In the genomic region with DNA sequence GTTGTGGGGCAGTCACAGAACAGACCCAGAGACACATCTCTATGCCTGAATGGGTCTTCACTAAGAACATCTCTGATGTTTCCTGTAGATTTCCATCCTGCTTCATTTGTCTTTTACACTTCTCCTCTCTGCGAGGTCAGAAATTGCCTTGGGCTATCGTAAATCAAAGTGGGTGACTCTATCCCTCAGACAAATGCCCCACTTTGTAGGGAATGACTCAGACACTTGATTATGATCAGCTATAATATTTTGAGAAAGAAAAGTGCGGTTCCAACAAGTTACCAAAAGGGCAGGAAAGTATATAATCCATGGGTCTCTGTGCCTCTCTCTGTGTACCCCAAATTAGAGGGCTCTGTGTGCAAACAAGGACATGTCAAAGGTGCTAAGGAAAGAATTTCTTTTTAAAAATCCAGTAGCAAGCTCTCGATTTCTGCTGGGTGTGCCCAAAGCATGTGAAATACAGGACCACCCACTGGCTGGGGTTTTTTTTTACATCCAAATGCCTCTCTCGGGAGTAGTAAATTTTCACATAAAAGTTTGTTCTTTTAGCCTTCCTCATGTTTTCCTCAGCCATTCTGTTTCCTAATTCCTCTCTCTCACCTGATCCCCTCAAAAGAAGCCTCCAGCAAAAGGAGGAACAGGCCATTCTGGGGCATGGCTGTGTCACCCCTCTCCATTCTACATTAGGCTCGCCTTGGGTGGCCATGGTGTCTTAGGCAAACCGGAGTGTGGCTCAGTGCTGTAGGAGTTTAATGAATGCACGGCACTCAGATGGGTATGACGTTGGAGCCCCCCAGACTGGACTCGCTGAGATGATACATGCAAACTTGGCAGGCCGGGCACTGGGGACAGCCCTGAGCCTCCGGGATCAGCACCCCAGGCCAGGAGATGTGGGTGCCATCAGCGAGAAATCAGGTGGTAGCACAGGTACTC, we compare ENCODE assay signal across 17 cellular contexts. TPM values are rescaled to one million over a fixed set of nuclear protein-coding genes. Genes with fewer than 3 reads are reported as not detected.
DNase-seq lines count a peak whose midpoint lies in the region; FAIRE-seq and TF ChIP-seq lines count a peak whose summit lies in the region.
"Had no signal": no experiment of that assay in that cellular context is flagged by ENCODE, and none has a peak within 500 bp of the region (broad histone marks: within the 10 kb centered on the region; RNA-seq: fewer than 3 reads in every experiment).

No MANE protein-coding gene starts in this region.

- H2AFZ ChIP-seq in H1 (ENCODE audit: low read length), result no peak overlapping the region

- 0 out of 7 replicates have a peak, but pooled peaks cover 0 to 2% (median 0%) of the 10 kb centered on the region in 4 experiments for H3K27me3 ChIP-seq in H1 (replicated peaks in 1 of 4; ENCODE audit: control insufficient read depth in 3 of 4, extremely low read depth in 1 of 4, insufficient read depth in 3 of 4, low read length in 3 of 4)
- no peaks in the 10 kb centered on the region for H3K27me3 ChIP-seq in stomach
- H3K27me3 ChIP-seq in mesendoderm (ENCODE audit: insufficient read depth, low read length, poor library complexity), result no peaks in the 10 kb centered on the region
- H3K27me3 ChIP-seq: ascending aorta, gastroesophageal sphincter, sigmoid colon had no signal

- no peak for FAIRE-seq in H1 (lab: Jason Lieb, UNC)
- FAIRE-seq: A204.1 had no signal

- H4K91ac ChIP-seq in H1 (replicated peaks; ENCODE audit: insufficient read length, low read length), result no peak overlapping the region

- TF ChIP-seq CTCF in H1 (IDR thresholded peaks at IDR 0.05; ENCODE audit: control extremely low read depth in 1 of 3, insufficient read depth in 1 of 3, low read depth in 1 of 3, low read length in 3 of 3), result no peak
- TF ChIP-seq CTCF in stomach (IDR thresholded peaks at IDR 0.05), result no peak

- H2BK5ac ChIP-seq in H1 (ENCODE audit: low read depth, low read length) (no peak overlapping the region), mesendoderm (ENCODE audit: low read length) (no peak overlapping the region)

- H3K23ac ChIP-seq in H1 (ENCODE audit: insufficient read length) (no peak overlapping the region), mesendoderm (ENCODE audit: low read length) (no peak overlapping the region)

- H3K79me1 ChIP-seq in H1 (ENCODE audit: low read depth, low read length), result no peaks in the 10 kb centered on the region
- no peaks in the 10 kb centered on the region for H3K79me1 ChIP-seq in mesendoderm (ENCODE audit: low read length)

- H3K27ac Mint-ChIP-seq in immature natural killer cell, result no peak overlapping the region
- H3K27ac Mint-ChIP-seq: naive thymus-derived CD4-positive, alpha-beta T cell had no signal

- H4K5ac ChIP-seq in H1 (ENCODE audit: insufficient read length, low read depth, low read length), result no peak overlapping the region
- no peak overlapping the region for H4K5ac ChIP-seq in mesendoderm (ENCODE audit: low read length)

- intact Hi-C loops in stomach (cut with DNase I; ENCODE audit: low total_unique reads), result no loop called here

- TF ChIP-seq EP300 in H1 (IDR thresholded peaks at IDR 0.05; ENCODE audit: borderline replicate concordance in 1 of 2, low read depth in 2 of 2, low read length in 2 of 2), result no peak
- TF ChIP-seq EP300 in stomach (IDR thresholded peaks at IDR 0.05), result no peak

- H4K8ac ChIP-seq in H1 (ENCODE audit: extremely low read depth, insufficient read depth, low read length) (no peak overlapping the region), mesendoderm (ENCODE audit: low read depth, low read length) (no peak overlapping the region)

- H2BK12ac ChIP-seq in H1 (ENCODE audit: low read depth, low read length), result no peak overlapping the region

- no peak for TF ChIP-seq RAD21 in H1 (IDR thresholded peaks at IDR 0.05 in 1 of 2, conservative IDR thresholded peaks at IDR 0.05 in 1 of 2; ENCODE audit: low read depth in 2 of 2, low read length in 2 of 2)

- H3K79me2 ChIP-seq in H1 (ENCODE audit: control insufficient read depth in 1 of 2, insufficient read depth in 2 of 2, low read length in 2 of 2), result no peaks in the 10 kb centered on the region
- no peaks in the 10 kb centered on the region for H3K79me2 ChIP-seq in mesendoderm (ENCODE audit: control insufficient read depth, insufficient read depth, low read length)

- H3K4me1 Mint-ChIP-seq in immature natural killer cell, result peaks cover 7 to 12% of the 10 kb centered on the region in 2 donors

- H3K4me3 Mint-ChIP-seq in immature natural killer cell, result no peak overlapping the region
- H3K4me3 Mint-ChIP-seq: naive thymus-derived CD4-positive, alpha-beta T cell had no signal

- H3K4ac ChIP-seq in H1 (replicated peaks; ENCODE audit: insufficient read length, low read depth, low read length) (no peak overlapping the region), mesendoderm (ENCODE audit: low read depth, low read length) (no peak overlapping the region)

- TF ChIP-seq POLR2A in H1 (IDR thresholded peaks at IDR 0.05; ENCODE audit: control extremely low read depth in 1 of 2, low read depth in 2 of 2, low read length in 2 of 2) (no peak), stomach (IDR thresholded peaks at IDR 0.05) (no peak)

- H3K36me3 ChIP-seq in H1 (ENCODE audit: control insufficient read depth in 2 of 4, insufficient read depth in 4 of 4, low read length in 3 of 4) (no peaks in the 10 kb centered on the region), stomach (no peaks in the 10 kb centered on the region), mesendoderm (ENCODE audit: control insufficient read depth, insufficient read depth, low read length) (no peaks in the 10 kb centered on the region)
- H3K36me3 ChIP-seq: ascending aorta, gastroesophageal sphincter, sigmoid colon had no signal

- WGBS in H1 (ENCODE audit: extremely low coverage in 1 of 2, insufficient coverage in 1 of 2, insufficient read length in 1 of 2, insufficient replicate concordance in 2 of 2, low coverage in 1 of 2, low lambda C conversion rate in 2 of 2, missing lambda C conversion rate in 1 of 2), 2 experiments, result 89% methylated on average over 13 of the region's 13 CpGs; no CpG with 5 or more reads in 1 of the 2 experiments
- WGBS in stomach, 5 donors, result 84 to 89% (median 88%) methylated on average over 11 to 13 of the region's 13 CpGs
- no CpG with 5 or more reads among the region's 13 CpGs for WGBS in mesendoderm (ENCODE audit: extremely low coverage, insufficient coverage, low lambda C conversion rate)

- no peaks in the 10 kb centered on the region for H3K36me3 Mint-ChIP-seq in immature natural killer cell
- H3K36me3 Mint-ChIP-seq: naive thymus-derived CD4-positive, alpha-beta T cell had no signal

- no peak overlapping the region for H3K27ac ChIP-seq in H1 (ENCODE audit: low read depth, low read length)
- no peak overlapping the region for H3K27ac ChIP-seq in stomach
- no peak overlapping the region for H3K27ac ChIP-seq in substantia nigra (ENCODE audit: low read depth, low read length, poor library complexity, severe bottlenecking)
- no peak overlapping the region for H3K27ac ChIP-seq in mesendoderm (ENCODE audit: low read depth, low read length)
- H3K27ac ChIP-seq: ascending aorta, dorsolateral prefrontal cortex had no signal

- no peak overlapping the region for H2BK20ac ChIP-seq in H1 (ENCODE audit: low read length)

- H2AK5ac ChIP-seq in H1 (ENCODE audit: low read depth, low read length), result no peak overlapping the region
- H2AK5ac ChIP-seq in mesendoderm (ENCODE audit: low read length), result no peak overlapping the region

- H3K9ac ChIP-seq in H1 (replicated peaks in 1 of 4; ENCODE audit: extremely low read depth in 1 of 4, low read depth in 3 of 4, low read length in 3 of 4) (no peak overlapping the region), mesendoderm (ENCODE audit: low read length) (no peak overlapping the region)

- no peak overlapping the region for H3K4me3 ChIP-seq in H1 (ENCODE audit: extremely low read depth in 1 of 4, insufficient read depth in 2 of 4, low read depth in 3 of 4, low read length in 4 of 4)
- no peak overlapping the region for H3K4me3 ChIP-seq in stomach
- no peak overlapping the region for H3K4me3 ChIP-seq in mesendoderm (ENCODE audit: low read length)
- H3K4me3 ChIP-seq: ascending aorta, dorsolateral prefrontal cortex, gastroesophageal sphincter, sigmoid colon had no signal

- H2BK120ac ChIP-seq in H1 (replicated peaks; ENCODE audit: low read depth, low read length), result no peak overlapping the region
- no peak overlapping the region for H2BK120ac ChIP-seq in mesendoderm (ENCODE audit: low read depth, low read length)

- CTCF ChIA-PET in H1 (lab: Charles Lee; ENCODE audit: partially characterized antibody), result interaction anchor here (0.7 to 1.0 kb wide), 2 partner anchors 15 to 37 kb away, joined by 3 read pairs; no protein-coding TSS in a partner anchor

- H3K9me3 Mint-ChIP-seq in immature natural killer cell, result no peaks in the 10 kb centered on the region

- H2BK15ac ChIP-seq in H1 (ENCODE audit: low read length) (peak overlapping the region; percentile 53; the same call in 1 of the 2 replicates), mesendoderm (replicated peaks; ENCODE audit: low read depth) (no peak overlapping the region)

- no peak overlapping the region for H3K56ac ChIP-seq in H1 (replicated peaks; ENCODE audit: insufficient read length, low read depth, low read length)
- H3K56ac ChIP-seq in mesendoderm (ENCODE audit: low read length), result no peak overlapping the region

- H3K9me3 ChIP-seq in H1 (ENCODE audit: insufficient read depth in 2 of 2, low read depth in 1 of 2, low read length in 1 of 2) (no peaks in the 10 kb centered on the region), stomach (no peaks in the 10 kb centered on the region)
- H3K9me3 ChIP-seq: ascending aorta, gastroesophageal sphincter, sigmoid colon had no signal

- H3K18ac ChIP-seq in H1 (ENCODE audit: extremely low read depth, low read length), result no peak overlapping the region
- H3K18ac ChIP-seq in mesendoderm (ENCODE audit: low read length), result no peak overlapping the region

- peak; percentile 1 for DNase-seq in activated CD4-positive, alpha-beta T cell treated with anti-CD3 and anti-CD28 coated beads for 48 hours
- no peak for DNase-seq in activated CD4-positive, alpha-beta T cell treated with anti-CD3 and anti-CD28 coated beads for 4 hours
- peak; percentile 76 for DNase-seq in NCI-H69 (lab: John Stamatoyannopoulos, UW)
- DNase-seq in H1 (ENCODE audit: low read depth in 1 of 2, low spot score in 2 of 2), result peak in 1 of 2 experiments; percentile 42
- peak; percentile 16 for DNase-seq in stomach
- DNase-seq in substantia nigra (lab: John Stamatoyannopoulos, UW), result no peak
- DNase-seq in mesendoderm, result no peak
- DNase-seq in immature natural killer cell, result no peak
- DNase-seq: naive thymus-derived CD4-positive, alpha-beta T cell; NCI-H526; SIG-M5 had no signal

- no peak overlapping the region for H3K14ac ChIP-seq in H1 (ENCODE audit: insufficient read length)

- H3K4me1 ChIP-seq in H1 (replicated peaks in 1 of 4; ENCODE audit: control insufficient read depth in 3 of 4, insufficient read depth in 4 of 4, low read length in 3 of 4), result peaks cover 0 to 6% (median 3%) of the 10 kb centered on the region in 4 experiments; a peak in 1 of 7 replicates
- H3K4me1 ChIP-seq in stomach, result peaks cover 5 to 34% (median 21%) of the 10 kb centered on the region in 4 donors
- no peaks in the 10 kb centered on the region for H3K4me1 ChIP-seq in mesendoderm (ENCODE audit: control insufficient read depth, low read depth, low read length)

- H3K4me2 ChIP-seq in H1 (ENCODE audit: insufficient read depth in 1 of 2, low read depth in 2 of 2, low read length in 2 of 2), result no peak overlapping the region
- H3K4me2 ChIP-seq in mesendoderm (ENCODE audit: low read length), result no peak overlapping the region

- H4K20me1 ChIP-seq in H1 (replicated peaks in 1 of 2; ENCODE audit: control insufficient read depth in 1 of 2, insufficient read depth in 2 of 2, low read length in 2 of 2), result no peaks in the 10 kb centered on the region

- POLR2A ChIA-PET in H1 (lab: Charles Lee; ENCODE audit: partially characterized antibody), result no interaction called here

- no peaks in the 10 kb centered on the region for H3K23me2 ChIP-seq in H1 (ENCODE audit: low read depth, low read length)

- H3K27me3 Mint-ChIP-seq in immature natural killer cell (ENCODE audit: low read depth in 3 of 3), result peaks cover 0 to 4% (median 3%) of the 10 kb centered on the region in 3 donors
- H3K27me3 Mint-ChIP-seq: naive thymus-derived CD4-positive, alpha-beta T cell had no signal

RNA-seq across cellular contexts. Expression of gene OPN4, which starts 6.3 kb away (rescaled TPM):
- total RNA-seq in H1 (2021; fragmentation: NEBNext Ultra II Directional; extraction: Animal tissue kit (Norgen Biotek cat#: 25700)), result not detected in 2 replicates
- polyA plus RNA-seq in H1 (2011; rRNA removed) (not detected in 2 replicates), stomach (not detected), immature natural killer cell (not detected)
- not detected for polyA plus RNA-seq in H1 (2011; cell fraction: cytosol; rRNA removed)
- polyA plus RNA-seq in H1 (2011; cell fraction: nucleus; rRNA removed), result not detected
- not detected in 4 replicates for polyA plus RNA-seq in H1 (2012, experiment 1 of 2)
- not detected for polyA plus RNA-seq in H1 (2012, experiment 2 of 2)
- polyA plus RNA-seq in H1 (2013, experiment 1 of 2), result not detected
- not detected for polyA plus RNA-seq in H1 (2013, experiment 2 of 2)
- polyA minus RNA-seq in H1 (2011; rRNA and poly(A)+ RNA removed), result not detected in 2 replicates
- not detected for polyA minus RNA-seq in H1 (2011; cell fraction: cytosol; rRNA and poly(A)+ RNA removed)
- not detected for polyA minus RNA-seq in H1 (2011; cell fraction: nucleus; rRNA and poly(A)+ RNA removed)
- total RNA-seq in stomach, result not detected
- polyA plus RNA-seq in mesendoderm (2013, experiment 1 of 2), result not detected
- polyA plus RNA-seq in mesendoderm (2013, experiment 2 of 2), result not detected
- total RNA-seq: ascending aorta; gastroesophageal sphincter; kidney epithelial cell; naive thymus-derived CD4-positive, alpha-beta T cell; sigmoid colon had no signal
- polyA plus RNA-seq: naive thymus-derived CD4-positive, alpha-beta T cell had no signal

RNA-seq across cellular contexts. Expression of gene LDB3, which starts 20.3 kb away (rescaled TPM):
- 0.40 and 0.43 TPM in 2 replicates for total RNA-seq in H1 (2021; fragmentation: NEBNext Ultra II Directional; extraction: Animal tissue kit (Norgen Biotek cat#: 25700))
- polyA plus RNA-seq in H1 (2011; rRNA removed) (0.17 and 0.20 TPM in 2 replicates), stomach (1 to 10 TPM; 1.1 to 3.4 (median 2.7) TPM), immature natural killer cell (under 1 TPM in 1 of 3 donors, not detected in 2; 0.09 TPM)
- polyA plus RNA-seq in H1 (2011; cell fraction: cytosol; rRNA removed), result 0.28 TPM
- polyA plus RNA-seq in H1 (2011; cell fraction: nucleus; rRNA removed), result 0.20 TPM
- 0.35 to 0.62 TPM (median 0.59 TPM) in 4 replicates for polyA plus RNA-seq in H1 (2012, experiment 1 of 2)
- 0.17 TPM for polyA plus RNA-seq in H1 (2012, experiment 2 of 2)
- polyA plus RNA-seq in H1 (2013, experiment 1 of 2), result 0.55 TPM
- 0.74 TPM for polyA plus RNA-seq in H1 (2013, experiment 2 of 2)
- 0.49 and 1.2 TPM in 2 replicates for polyA minus RNA-seq in H1 (2011; rRNA and poly(A)+ RNA removed)
- 0.29 TPM for polyA minus RNA-seq in H1 (2011; cell fraction: cytosol; rRNA and poly(A)+ RNA removed)
- polyA minus RNA-seq in H1 (2011; cell fraction: nucleus; rRNA and poly(A)+ RNA removed), result 1.1 TPM
- 1 to 10 TPM in 4 of 5 donors, under 1 TPM in 1; 0.29 to 8.5 (median 2.2) TPM for total RNA-seq in stomach
- 0.51 TPM for polyA plus RNA-seq in mesendoderm (2013, experiment 1 of 2)
- polyA plus RNA-seq in mesendoderm (2013, experiment 2 of 2), result 0.59 TPM
- polyA plus RNA-seq: naive thymus-derived CD4-positive, alpha-beta T cell had no signal

Comparison
In these comparisons a context has a peak if more than half of its experiments do, and no peak if none do; other contexts are left out.
1. DNase-seq: peak in activated CD4-positive, alpha-beta T cell treated with anti-CD3 and anti-CD28 coated beads for 48 hours (single experiment), NCI-H69 (single experiment) and stomach (single experiment); none in activated CD4-positive, alpha-beta T cell treated with anti-CD3 and anti-CD28 coated beads for 4 hours (0 of 2), substantia nigra (0 of 49), mesendoderm (single experiment) and immature natural killer cell (0 of 3).